ENCODE assay signal across 17 cellular contexts in the genomic region with DNA sequence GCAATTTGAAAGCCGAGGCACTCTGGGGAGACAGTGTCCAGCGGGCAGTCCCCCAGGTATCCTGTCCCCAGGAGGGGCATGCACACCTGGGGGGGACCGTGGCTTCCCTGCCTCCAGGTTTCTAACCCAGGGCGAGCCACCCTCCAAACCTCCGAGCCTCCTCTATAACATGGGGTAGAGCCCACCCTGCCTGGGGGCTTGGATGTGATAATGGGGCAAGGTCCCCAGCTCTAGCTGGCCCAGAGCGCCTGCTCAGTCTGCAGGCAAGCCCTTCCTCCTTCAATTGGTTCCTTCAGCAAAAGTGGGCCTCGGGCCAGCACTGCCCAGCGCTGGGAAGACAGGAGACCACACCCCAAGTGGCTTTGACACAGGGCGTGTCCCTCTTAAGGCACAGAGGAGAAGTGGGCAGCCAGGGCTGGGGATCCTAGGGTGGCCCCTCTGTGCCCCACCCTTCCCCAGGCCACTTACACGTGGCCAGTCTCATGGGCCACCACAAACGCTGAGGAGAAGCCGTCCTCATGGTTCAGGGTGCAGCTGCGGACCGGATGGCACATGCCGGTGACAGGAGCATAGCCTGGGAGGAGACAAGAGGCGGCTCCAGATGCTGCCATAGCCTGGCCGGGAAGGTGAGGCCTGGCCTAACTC.
"Had no signal": no experiment of that assay in that cellular context is flagged by ENCODE, and none has a peak within 500 bp of the region (broad histone marks: within the 10 kb centered on the region; RNA-seq: fewer than 3 reads in every experiment).

No MANE protein-coding gene starts in this region.

- H3K4me3 Mint-ChIP-seq: activated CD8-positive, alpha-beta T cell treated with anti-CD3 and anti-CD28 coated beads, Interleukin-2, amount 10 ng/mL, durations not matched to agents 7 days and 5 days; activated naive CD4-positive, alpha-beta T cell treated with anti-CD3 and anti-CD28 coated beads, Interleukin-2, amount 50 U/mL, for 24 hours; memory B cell; nephron progenitor cell; type B pancreatic cell had no signal

- H3K9me3 Mint-ChIP-seq: activated naive CD4-positive, alpha-beta T cell treated with anti-CD3 and anti-CD28 coated beads, Interleukin-2, amount 50 U/mL, for 24 hours; activated T-helper 2 cell treated with anti-CD3 and anti-CD28 coated beads, Interferon-gamma antibody, Interleukin-2, Interleukin-4, amounts not matched to agents 10 μg/mL and 5 μg/mL and 100 μg/mL, durations not matched to agents 14 hours and 24 hours and 36 hours; memory B cell; type B pancreatic cell had no signal

- H3K27me3 ChIP-seq: SJSA1 had no signal

- H3K4me3 ChIP-seq: gastroesophageal sphincter, SJSA1, skin epidermis had no signal

- H3K36me3 ChIP-seq: SJSA1, WERI-Rb-1 had no signal

- H3K27ac Mint-ChIP-seq: activated CD8-positive, alpha-beta T cell treated with anti-CD3 and anti-CD28 coated beads, Interleukin-2, amount 10 ng/mL, durations not matched to agents 7 days and 5 days; activated naive CD4-positive, alpha-beta T cell treated with anti-CD3 and anti-CD28 coated beads, Interleukin-2, amount 50 U/mL, for 24 hours; activated T-helper 2 cell treated with anti-CD3 and anti-CD28 coated beads, Interferon-gamma antibody, Interleukin-2, Interleukin-4, amounts not matched to agents 10 μg/mL and 5 μg/mL and 100 μg/mL, durations not matched to agents 14 hours and 24 hours and 36 hours; memory B cell; nephron progenitor cell; type B pancreatic cell had no signal

- H3K4me1 Mint-ChIP-seq: activated naive CD4-positive, alpha-beta T cell treated with anti-CD3 and anti-CD28 coated beads, Interleukin-2, amount 50 U/mL, for 24 hours; memory B cell had no signal

- H3K36me3 Mint-ChIP-seq: activated naive CD4-positive, alpha-beta T cell treated with anti-CD3 and anti-CD28 coated beads, Interleukin-2, amount 50 U/mL, for 24 hours; memory B cell; type B pancreatic cell had no signal

- H3K9me3 ChIP-seq: gastroesophageal sphincter had no signal

- DNase-seq: activated CD4-positive, alpha-beta T cell treated with anti-CD3 and anti-CD28 coated beads for 4 hours; activated CD8-positive, alpha-beta T cell treated with anti-CD3 and anti-CD28 coated beads, Interleukin-2, amount 10 ng/mL, durations not matched to agents 7 days and 5 days; central memory CD4-positive, alpha-beta T cell; effector memory CD4-positive, alpha-beta T cell; kidney glomerular epithelial cell; nephron progenitor cell; substantia nigra; T-helper 1 cell had no signal

- H3K27me3 Mint-ChIP-seq: activated naive CD4-positive, alpha-beta T cell treated with anti-CD3 and anti-CD28 coated beads, Interleukin-2, amount 50 U/mL, for 24 hours; type B pancreatic cell had no signal

- H3K4me1 ChIP-seq: gastroesophageal sphincter, SJSA1 had no signal

- H3K27ac ChIP-seq: epithelial cell of prostate, gastroesophageal sphincter, SJSA1, skin epidermis, WERI-Rb-1 had no signal
